ENCODE assay signal across 8 cellular contexts in the genomic region with DNA sequence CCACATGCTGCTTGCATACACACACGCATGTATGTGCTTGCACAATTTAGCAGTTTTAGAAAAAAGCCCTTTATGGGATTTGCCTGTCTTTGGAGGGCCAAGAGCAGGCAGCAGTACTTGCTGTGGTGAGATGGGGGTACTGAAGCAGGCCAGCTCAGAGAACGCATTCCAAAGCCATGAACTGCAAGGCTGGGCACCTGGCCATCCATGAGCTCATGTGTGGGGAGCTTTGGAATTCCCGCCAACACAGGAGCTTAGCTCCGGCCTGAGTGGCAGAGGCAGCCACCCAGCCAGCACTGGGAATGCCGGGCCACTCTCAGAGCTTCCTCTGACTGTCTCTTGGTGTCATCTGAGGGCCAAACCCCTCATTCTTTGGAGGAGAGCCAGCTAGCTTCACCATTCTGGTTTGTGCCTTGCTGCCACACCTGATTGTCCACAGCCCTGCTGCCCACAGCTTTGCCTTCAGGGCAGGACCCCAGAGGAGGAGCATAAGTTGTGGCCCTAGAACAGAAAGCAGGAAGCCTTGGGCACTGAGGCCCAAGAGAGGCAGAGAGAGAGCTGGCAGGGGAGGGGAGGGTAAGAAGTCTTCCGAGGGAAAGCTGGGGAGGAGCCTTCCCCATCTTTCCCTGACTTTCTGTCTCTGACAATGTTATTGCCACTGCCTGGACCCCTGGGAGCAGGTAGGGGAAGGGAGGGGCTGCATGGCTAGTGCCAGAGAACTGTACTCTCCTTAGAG.
DNase-seq lines count a peak whose midpoint lies in the region; ATAC-seq and TF ChIP-seq lines count a peak whose summit lies in the region.

No MANE protein-coding gene starts in this region.

- ATAC-seq in SK-N-SH treated with all-trans-retinoic acid at 6 μM for 48 hours (peak; percentile 93), GM21515 (IDR thresholded peaks at IDR 0.05; ENCODE audit: unreplicated experiment) (no peak), HG03135 (IDR thresholded peaks at IDR 0.05; ENCODE audit: unreplicated experiment) (no peak)

- no peaks in the 10 kb centered on the region for H3K36me3 Mint-ChIP-seq in progenitor cell of endocrine pancreas (ENCODE audit: insufficient read depth)

- H3K27me3 ChIP-seq in WERI-Rb-1 (ENCODE audit: insufficient read depth, low read depth, severe bottlenecking), result no peaks in the 10 kb centered on the region

- DNase-seq in G401 (ENCODE audit: low spot score) (peak; percentile 82), glomerular visceral epithelial cell (ENCODE audit: extremely low spot score) (peak; percentile 100), progenitor cell of endocrine pancreas (ENCODE audit: low spot score, unreplicated experiment) (no peak), erythroblast (lab: John Stamatoyannopoulos, UW) (no peak), WERI-Rb-1 (no peak)

- H3K27ac ChIP-seq in WERI-Rb-1, result no peak overlapping the region

- TF ChIP-seq CTCF in progenitor cell of endocrine pancreas (IDR thresholded peaks at IDR 0.05; ENCODE audit: unreplicated experiment) (no peak), WERI-Rb-1 (IDR thresholded peaks at IDR 0.05; ENCODE audit: low read depth, low read length) (no peak)

- no peaks in the 10 kb centered on the region for H3K9me3 Mint-ChIP-seq in progenitor cell of endocrine pancreas (ENCODE audit: low read depth)

- no peak overlapping the region for H3K4me3 Mint-ChIP-seq in progenitor cell of endocrine pancreas (ENCODE audit: low read depth)

- peaks cover 78% of the 10 kb centered on the region for H3K27me3 Mint-ChIP-seq in progenitor cell of endocrine pancreas

- H3K36me3 ChIP-seq in WERI-Rb-1, result no peaks in the 10 kb centered on the region

- peak overlapping the region; percentile 21 for H3K27ac Mint-ChIP-seq in progenitor cell of endocrine pancreas

- in situ Hi-C loops in G401 (cut with HindIII; ENCODE audit: low sequenced_read_pairs), result no loop called here

- TF ChIP-seq POLR2A in erythroblast (IDR thresholded peaks at IDR 0.05; ENCODE audit: low read length), result no peak

- H3K9me3 ChIP-seq in WERI-Rb-1 (ENCODE audit: severe bottlenecking), result no peaks in the 10 kb centered on the region

- no peak overlapping the region for H3K4me3 ChIP-seq in WERI-Rb-1 (ENCODE audit: low read depth, low read length)

- H3K4me1 Mint-ChIP-seq in progenitor cell of endocrine pancreas (ENCODE audit: low read depth), result peaks cover 21% of the 10 kb centered on the region

TF ChIP-seq in SK-N-SH treated with all-trans-retinoic acid at 6 μM for 48 hours, 23 proteins besides CTCF, POLR2A, EP300 and RAD21:
- TF ChIP-seq ISL1 (CRISPR knock-in tag; IDR thresholded peaks at IDR 0.05) (peak; percentile 13; the same call in 1 of the 2 replicates), RARB (CRISPR knock-in tag; IDR thresholded peaks at IDR 0.05) (no peak), ZNF565 (CRISPR knock-in tag; conservative IDR thresholded peaks at IDR 0.05; ENCODE audit: low read depth) (no peak)
- TF ChIP-seq, protein P1, sequence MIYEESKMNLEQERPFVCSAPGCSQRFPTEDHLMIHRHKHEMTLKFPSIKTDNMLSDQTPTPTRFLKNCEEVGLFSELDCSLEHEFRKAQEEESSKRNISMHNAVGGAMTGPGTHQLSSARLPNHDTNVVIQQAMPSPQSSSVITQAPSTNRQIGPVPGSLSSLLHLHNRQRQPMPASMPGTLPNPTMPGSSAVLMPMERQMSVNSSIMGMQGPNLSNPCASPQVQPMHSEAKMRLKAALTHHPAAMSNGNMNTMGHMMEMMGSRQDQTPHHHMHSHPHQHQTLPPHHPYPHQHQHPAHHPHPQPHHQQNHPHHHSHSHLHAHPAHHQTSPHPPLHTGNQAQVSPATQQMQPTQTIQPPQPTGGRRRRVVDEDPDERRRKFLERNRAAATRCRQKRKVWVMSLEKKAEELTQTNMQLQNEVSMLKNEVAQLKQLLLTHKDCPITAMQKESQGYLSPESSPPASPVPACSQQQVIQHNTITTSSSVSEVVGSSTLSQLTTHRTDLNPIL (CRISPR knock-in tag; IDR thresholded peaks at IDR 0.05; ENCODE audit: low read depth), result peak; percentile 93

Comparison
In these comparisons a context has a peak if more than half of its experiments do, and no peak if none do; other contexts are left out.
1. DNase-seq: peak in G401 (single experiment) and glomerular visceral epithelial cell (single experiment); none in progenitor cell of endocrine pancreas (single experiment), erythroblast (0 of 2) and WERI-Rb-1 (single experiment).